In the genomic region with DNA sequence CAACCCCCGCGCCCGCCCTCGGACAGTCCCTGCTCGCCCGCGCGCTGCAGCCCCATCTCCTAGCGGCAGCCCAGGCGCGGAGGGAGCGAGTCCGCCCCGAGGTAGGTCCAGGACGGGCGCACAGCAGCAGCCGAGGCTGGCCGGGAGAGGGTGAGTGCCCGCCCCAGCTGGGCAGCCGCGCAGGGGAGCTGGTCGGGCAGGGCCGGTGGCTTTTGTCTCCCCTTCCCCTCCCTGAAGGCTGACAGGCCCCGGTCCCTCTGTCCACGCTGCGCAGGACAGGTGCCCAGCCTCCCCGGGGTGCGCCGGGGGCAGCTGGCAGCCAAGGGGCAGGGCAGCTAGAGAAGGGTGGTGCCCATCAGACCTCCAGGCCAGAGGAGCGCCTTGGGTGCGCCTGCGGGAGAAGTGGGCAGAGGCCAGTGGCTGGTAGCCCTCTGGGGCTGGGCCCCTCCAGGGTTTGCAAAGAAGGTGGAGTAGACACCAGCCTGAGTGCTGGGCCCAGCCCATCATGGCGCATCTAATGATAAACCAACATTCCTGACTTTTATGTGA, we compare ENCODE assay signal across 9 cellular contexts. TPM values are rescaled to one million over a fixed set of nuclear protein-coding genes. Genes with fewer than 3 reads are reported as not detected.
A peak's percentile ranks its signal among the peaks of the same experiment; 100 is the strongest.
DNase-seq lines count a peak whose midpoint lies in the region; ATAC-seq, FAIRE-seq and TF ChIP-seq lines count a peak whose summit lies in the region.
"Had no signal": no experiment of that assay in that cellular context is flagged by ENCODE, and none has a peak within 500 bp of the region (broad histone marks: within the 10 kb centered on the region; RNA-seq: fewer than 3 reads in every experiment).

No MANE protein-coding gene starts in this region.

- no peaks in the 10 kb centered on the region for H3K9me3 ChIP-seq in A549
- H3K9me3 ChIP-seq in endodermal cell (ENCODE audit: control insufficient read depth, low read length) = no peaks in the 10 kb centered on the region

- peaks cover 2% of the 10 kb centered on the region for H3K4me1 Mint-ChIP-seq in endodermal cell
- H3K4me1 Mint-ChIP-seq in naive thymus-derived CD8-positive, alpha-beta T cell = peaks cover 2 to 7% (median 4%) of the 10 kb centered on the region in 4 donors

- H3K27ac ChIP-seq in A549 = peak overlapping the region; percentile 93 to 94
- no peak overlapping the region for H3K27ac ChIP-seq in endodermal cell (ENCODE audit: low read depth, low read length)

- H3K4me1 ChIP-seq in A549 (peaks cover 35% of the 10 kb centered on the region), endodermal cell (ENCODE audit: control insufficient read depth, insufficient read depth, low read length) (no peaks in the 10 kb centered on the region)

- no peak overlapping the region for H3K27ac Mint-ChIP-seq in endodermal cell
- peak overlapping the region in 2 of 10 donors; percentile 48 to 52 for H3K27ac Mint-ChIP-seq in naive thymus-derived CD8-positive, alpha-beta T cell

- TF ChIP-seq CTCF in A549 (IDR thresholded peaks at IDR 0.05) (no peak; the same call in 2 of the 3 replicates), endodermal cell (conservative IDR thresholded peaks at IDR 0.05) (no peak)

- POLR2A ChIA-PET in A549 (lab: Yijun Ruan, JAX) = interaction anchor here (1.2 to 1.7 kb wide), 4 partner anchors 15 to 59 kb away, joined by 4 to 7 read pairs (median 6); partner anchors contain the start of genes RECQL5 and SAP30BP
- POLR2A ChIA-PET in naive thymus-derived CD8-positive, alpha-beta T cell (lab: Charles Lee) = interaction anchor here (0.9 to 1.5 kb wide), 2 partner anchors 11 to 54 kb away, joined by 3 read pairs; partner anchors contain the start of genes RECQL5 and SAP30BP

- DNase-seq in A549 (ENCODE audit: low read depth in 1 of 2, low spot score in 1 of 2) (peak in 1 of 2 experiments; percentile 76), LoVo (ENCODE audit: low spot score) (peak; percentile 24), endodermal cell (no peak), NCI-H748 (lab: John Stamatoyannopoulos, UW; ENCODE audit: unreplicated experiment) (no peak), SIG-M5 treated with dmso at 0.1 percent for 504 hours (lab: John Stamatoyannopoulos, UW; ENCODE audit: unreplicated experiment) (no peak), dedifferentiated amniotic fluid mesenchymal stem cell (ENCODE audit: extremely low spot score) (no peak)
- DNase-seq in naive thymus-derived CD8-positive, alpha-beta T cell = no peak
- DNase-seq: cortex of kidney had no signal

- peaks cover 40% of the 10 kb centered on the region for H3K27me3 Mint-ChIP-seq in endodermal cell (ENCODE audit: insufficient read depth)
- H3K27me3 Mint-ChIP-seq in naive thymus-derived CD8-positive, alpha-beta T cell = peaks cover 0 to 10% (median 0%) of the 10 kb centered on the region in 5 donors

- no peaks in the 10 kb centered on the region for H3K9me3 Mint-ChIP-seq in endodermal cell
- H3K9me3 Mint-ChIP-seq in naive thymus-derived CD8-positive, alpha-beta T cell = no peaks in the 10 kb centered on the region

- H3K4me3 ChIP-seq in A549 (peak overlapping the region; percentile 57), endodermal cell (ENCODE audit: low read length) (no peak overlapping the region)

- TF ChIP-seq EP300 in A549 (IDR thresholded peaks at IDR 0.05) = no peak

- WGBS in A549 (ENCODE audit: missing lambda C conversion rate) = 53% methylated on average over 6 of the region's 33 CpGs
- 31 to 100% methylated on average over 3 to 31 of the region's 33 CpGs for WGBS in endodermal cell (ENCODE audit: insufficient coverage in 1 of 2, insufficient read length in 1 of 2), 2 experiments

- H3K36me3 ChIP-seq in endodermal cell (ENCODE audit: control insufficient read depth, insufficient read depth, low read length) = no peaks in the 10 kb centered on the region

- peaks cover 39% of the 10 kb centered on the region for H3K27me3 ChIP-seq in endodermal cell (ENCODE audit: control insufficient read depth, insufficient read depth, low read length, poor library complexity, severe bottlenecking)

- H3K4me2 ChIP-seq in A549 = peak overlapping the region; percentile 87

- no peak overlapping the region for H3K9ac ChIP-seq in endodermal cell (ENCODE audit: extremely low read depth, low read length, poor library complexity, severe bottlenecking)

- TF ChIP-seq POLR2A in A549 (IDR thresholded peaks at IDR 0.05; ENCODE audit: low read length) = no peak

- FAIRE-seq in A549 (lab: Jason Lieb, UNC) = no peak

- no peaks in the 10 kb centered on the region for H3K36me3 Mint-ChIP-seq in endodermal cell (ENCODE audit: low read depth)
- H3K36me3 Mint-ChIP-seq in naive thymus-derived CD8-positive, alpha-beta T cell = no peaks in the 10 kb centered on the region

- no peak; a peak in 1 of 5 replicates for TF ChIP-seq RAD21 in A549 (conservative IDR thresholded peaks at IDR 0.05 in 1 of 2, IDR thresholded peaks at IDR 0.05 in 1 of 2)

- peak overlapping the region; percentile 37 for H3K4me3 Mint-ChIP-seq in endodermal cell
- H3K4me3 Mint-ChIP-seq in naive thymus-derived CD8-positive, alpha-beta T cell = peak overlapping the region; percentile 33 to 85 (median 50)

- CTCF ChIA-PET in A549 (lab: Yijun Ruan, JAX) = interaction anchor here (1.1 to 11.7 kb wide), 11 partner anchors 8 to 152 kb away, joined by 3 to 186 read pairs (median 3); partner anchors contain the start of genes GALK1 and SMIM5

- peak; percentile 74 to 83 for ATAC-seq in A549
- no peak for ATAC-seq in naive thymus-derived CD8-positive, alpha-beta T cell
- no peak for ATAC-seq in GM21528 (IDR thresholded peaks at IDR 0.05; ENCODE audit: low FRiP score, unreplicated experiment)

TF ChIP-seq in A549, 52 proteins besides CTCF, POLR2A, EP300 and RAD21 (continues in another document):
- TF ChIP-seq SREBF2 (IDR thresholded peaks at IDR 0.05) (no peak), KDM1A (IDR thresholded peaks at IDR 0.05; ENCODE audit: low read depth) (no peak), JUN (IDR thresholded peaks at IDR 0.05) (peak in 1 of 2 experiments; percentile 37; a peak in 2 of 5 replicates), CEBPB (IDR thresholded peaks at IDR 0.05) (no peak), CHD4 (IDR thresholded peaks at IDR 0.05; ENCODE audit: borderline replicate concordance) (no peak), SMC3 (IDR thresholded peaks at IDR 0.05) (0 out of 3 replicates have a peak, but pooled peaks have one; percentile 3), MYC (IDR thresholded peaks at IDR 0.05; ENCODE audit: borderline replicate concordance, low read length) (no peak)
- TF ChIP-seq, protein P1, sequence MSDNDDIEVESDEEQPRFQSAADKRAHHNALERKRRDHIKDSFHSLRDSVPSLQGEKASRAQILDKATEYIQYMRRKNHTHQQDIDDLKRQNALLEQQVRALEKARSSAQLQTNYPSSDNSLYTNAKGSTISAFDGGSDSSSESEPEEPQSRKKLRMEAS (IDR thresholded peaks at IDR 0.05) = no peak

RNA-seq across cellular contexts. Expression of gene ITGB4, which starts 0.3 kb away (rescaled TPM):
- 19.8 and 20.6 TPM in 2 replicates for polyA plus RNA-seq in A549 (2011; rRNA removed)
- polyA plus RNA-seq in A549 (2012; cell fraction: cytosol; rRNA removed) = 17.2 and 22.1 TPM in 2 replicates
- 77.1 and 140 TPM in 2 replicates for polyA plus RNA-seq in A549 (2012; cell fraction: nucleus; rRNA removed)
- 30.1 to 37.4 TPM (median 36.0 TPM) in 3 replicates for polyA plus RNA-seq in A549 (2017; fragmentation: RNase III; extraction: RNeasy Plus Mini Kit Qiagen cat#74134 plus additional on column Dnase treatment)
- 53.3 and 59.6 TPM in 2 replicates for polyA minus RNA-seq in A549 (2011; rRNA and poly(A)+ RNA removed)
- total RNA-seq in endodermal cell = 1 to 10 TPM; 3.4 to 5.1 TPM
- 0.39 TPM for polyA plus RNA-seq in endodermal cell (2013, experiment 1 of 2)
- 0.87 TPM for polyA plus RNA-seq in endodermal cell (2013, experiment 2 of 2)
- total RNA-seq in naive thymus-derived CD8-positive, alpha-beta T cell = 1 to 10 TPM; 1.5 to 2.4 TPM
- 1 to 10 TPM in 2 of 3 donors, under 1 TPM in 1; 0.35 to 1.9 (median 1.4) TPM for polyA plus RNA-seq in naive thymus-derived CD8-positive, alpha-beta T cell

RNA-seq across cellular contexts. Expression of gene GALK1, which starts 43.5 kb away (rescaled TPM):
- polyA plus RNA-seq in A549 (2011; rRNA removed) = 20.7 and 21.3 TPM in 2 replicates
- polyA plus RNA-seq in A549 (2012; cell fraction: cytosol; rRNA removed) = 70.7 and 89.2 TPM in 2 replicates
- 111 and 163 TPM in 2 replicates for polyA plus RNA-seq in A549 (2012; cell fraction: nucleus; rRNA removed)
- 50.9 to 55.6 TPM (median 54.3 TPM) in 3 replicates for polyA plus RNA-seq in A549 (2017; fragmentation: RNase III; extraction: RNeasy Plus Mini Kit Qiagen cat#74134 plus additional on column Dnase treatment)
- 18.7 and 33.3 TPM in 2 replicates for polyA minus RNA-seq in A549 (2011; rRNA and poly(A)+ RNA removed)
- total RNA-seq in endodermal cell = 10 to 100 TPM; 26.7 to 33.2 TPM
- 25.1 TPM for polyA plus RNA-seq in endodermal cell (2013, experiment 1 of 2)
- polyA plus RNA-seq in endodermal cell (2013, experiment 2 of 2) = 22.8 TPM
- 10 to 100 TPM; 14.8 to 18.0 TPM for total RNA-seq in naive thymus-derived CD8-positive, alpha-beta T cell
- 10 to 100 TPM in 2 of 3 donors, 1 to 10 TPM in 1; 9.5 to 14.4 (median 13.9) TPM for polyA plus RNA-seq in naive thymus-derived CD8-positive, alpha-beta T cell

RNA-seq across cellular contexts. Expression of gene SAP30BP, which starts 54.4 kb away (rescaled TPM):
- 76.3 and 103 TPM in 2 replicates for polyA plus RNA-seq in A549 (2011; rRNA removed)
- polyA plus RNA-seq in A549 (2012; cell fraction: cytosol; rRNA removed) = 97.6 and 108 TPM in 2 replicates
- polyA plus RNA-seq in A549 (2012; cell fraction: nucleus; rRNA removed) = 186 and 190 TPM in 2 replicates
- polyA plus RNA-seq in A549 (2017; fragmentation: RNase III; extraction: RNeasy Plus Mini Kit Qiagen cat#74134 plus additional on column Dnase treatment) = 125 to 139 TPM (median 136 TPM) in 3 replicates
- 63.9 and 67.1 TPM in 2 replicates for polyA minus RNA-seq in A549 (2011; rRNA and poly(A)+ RNA removed)
- total RNA-seq in endodermal cell = 100 to 1,000 TPM in 1 of 2 donors, 10 to 100 TPM in 1; 96.5 to 113 TPM
- 93.1 TPM for polyA plus RNA-seq in endodermal cell (2013, experiment 1 of 2)
- polyA plus RNA-seq in endodermal cell (2013, experiment 2 of 2) = 95.4 TPM
- 100 to 1,000 TPM in 1 of 2 experiments, 10 to 100 TPM in 1; 99.2 to 121 TPM for total RNA-seq in naive thymus-derived CD8-positive, alpha-beta T cell
- 10 to 100 TPM; 57.8 to 72.0 (median 69.6) TPM for polyA plus RNA-seq in naive thymus-derived CD8-positive, alpha-beta T cell

RNA-seq across cellular contexts. Expression of gene RECQL5, which starts 54.6 kb away (rescaled TPM):
- 22.7 and 29.2 TPM in 2 replicates for polyA plus RNA-seq in A549 (2011; rRNA removed)
- polyA plus RNA-seq in A549 (2012; cell fraction: cytosol; rRNA removed) = 17.7 and 21.4 TPM in 2 replicates
- 159 and 161 TPM in 2 replicates for polyA plus RNA-seq in A549 (2012; cell fraction: nucleus; rRNA removed)
- polyA plus RNA-seq in A549 (2017; fragmentation: RNase III; extraction: RNeasy Plus Mini Kit Qiagen cat#74134 plus additional on column Dnase treatment) = 37.3 to 42.5 TPM (median 39.9 TPM) in 3 replicates
- 48.5 and 52.7 TPM in 2 replicates for polyA minus RNA-seq in A549 (2011; rRNA and poly(A)+ RNA removed)
- total RNA-seq in endodermal cell = 10 to 100 TPM; 54.3 TPM
- polyA plus RNA-seq in endodermal cell (2013, experiment 1 of 2) = 40.1 TPM
- 32.4 TPM for polyA plus RNA-seq in endodermal cell (2013, experiment 2 of 2)
- 10 to 100 TPM; 76.0 to 79.0 TPM for total RNA-seq in naive thymus-derived CD8-positive, alpha-beta T cell
- polyA plus RNA-seq in naive thymus-derived CD8-positive, alpha-beta T cell = 10 to 100 TPM; 12.3 to 23.4 (median 19.3) TPM

Comparison
In these comparisons a context has a peak if more than half of its experiments do, and no peak if none do; other contexts are left out.
1. ATAC-seq: peak in A549 (2 of 2); none in naive thymus-derived CD8-positive, alpha-beta T cell (0 of 2) and GM21528 (single experiment).